ENCODE assay signal across 21 cellular contexts in the genomic region with DNA sequence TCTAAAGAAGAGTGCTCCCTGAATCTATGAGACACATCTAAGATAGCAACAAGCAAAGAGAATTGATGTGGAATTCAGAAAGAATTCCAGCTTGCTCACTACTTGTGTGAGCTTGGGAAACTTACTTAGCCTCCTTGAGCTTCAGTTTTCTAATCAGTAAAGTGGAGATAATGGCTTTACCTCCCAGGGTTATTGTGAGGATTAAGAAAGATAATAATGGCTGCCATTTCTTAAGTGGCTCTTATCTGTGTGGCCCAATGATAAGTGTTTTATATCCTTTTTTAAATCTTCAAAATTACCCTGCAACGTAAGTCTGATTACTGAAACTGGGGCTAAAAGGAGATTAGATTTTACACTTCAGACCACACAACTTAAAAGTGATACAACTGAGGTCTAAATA.
DNase-seq lines count a peak whose midpoint lies in the region; ATAC-seq and TF ChIP-seq lines count a peak whose summit lies in the region.
"Had no signal": no experiment of that assay in that cellular context is flagged by ENCODE, and none has a peak within 500 bp of the region (broad histone marks: within the 10 kb centered on the region; RNA-seq: fewer than 3 reads in every experiment).

No MANE protein-coding gene starts in this region.

- no peaks in the 10 kb centered on the region for H3K27me3 ChIP-seq in cardiac muscle cell
- H3K27me3 ChIP-seq in endodermal cell (ENCODE audit: control insufficient read depth, insufficient read depth, low read length, poor library complexity, severe bottlenecking), result peaks cover 94% of the 10 kb centered on the region
- no peaks in the 10 kb centered on the region for H3K27me3 ChIP-seq in naive thymus-derived CD4-positive, alpha-beta T cell (ENCODE audit: control insufficient read depth in 2 of 2, insufficient read depth in 2 of 2, low read length in 2 of 2)
- H3K27me3 ChIP-seq: BLaER1 had no signal

- DNase-seq in cardiac muscle cell (ENCODE audit: low read depth in 1 of 2, low spot score in 1 of 2), result no peak
- DNase-seq in cardiac septum (ENCODE audit: low spot score), result no peak
- peak; percentile 54 for DNase-seq in NCI-H524 treated with DMSO at 0.1 percent for 48 hours (lab: John Stamatoyannopoulos, UW)
- DNase-seq in endodermal cell, result no peak
- DNase-seq in naive thymus-derived CD4-positive, alpha-beta T cell, result no peak
- DNase-seq in NCI-H2081 (lab: John Stamatoyannopoulos, UW), result no peak
- DNase-seq: CD4-positive, alpha-beta memory T cell; DMS 273 treated with DMSO at 0.1 percent for 48 hours; DMS53; DND-41; EL; GOT3; H7 had no signal

- ATAC-seq in HG03108 (IDR thresholded peaks at IDR 0.05; ENCODE audit: unreplicated experiment), result no peak
- ATAC-seq in naive thymus-derived CD4-positive, alpha-beta T cell, result no peak
- ATAC-seq: A549, GM12878, HCT116, HepG2 had no signal

- peak overlapping the region; percentile 18 for H3K4me3 Mint-ChIP-seq in endodermal cell
- H3K4me3 Mint-ChIP-seq in naive thymus-derived CD4-positive, alpha-beta T cell, result no peak overlapping the region
- H3K4me3 Mint-ChIP-seq: CD14-positive monocyte; CD4-positive, alpha-beta memory T cell had no signal

- no peak overlapping the region for H3K27ac Mint-ChIP-seq in endodermal cell
- no peak overlapping the region for H3K27ac Mint-ChIP-seq in naive thymus-derived CD4-positive, alpha-beta T cell
- H3K27ac Mint-ChIP-seq: CD14-positive monocyte; CD4-positive, alpha-beta memory T cell had no signal

- TF ChIP-seq CTCF in cardiac muscle cell (IDR thresholded peaks at IDR 0.05; ENCODE audit: low read depth, low read length) (no peak), endodermal cell (conservative IDR thresholded peaks at IDR 0.05) (no peak)

- H3K36me3 ChIP-seq in cardiac muscle cell (no peaks in the 10 kb centered on the region), endodermal cell (ENCODE audit: control insufficient read depth, insufficient read depth, low read length) (no peaks in the 10 kb centered on the region)
- H3K36me3 ChIP-seq in naive thymus-derived CD4-positive, alpha-beta T cell (ENCODE audit: control insufficient read depth in 2 of 3, insufficient read depth in 3 of 3, low read length in 3 of 3), result no peaks in the 10 kb centered on the region
- H3K36me3 ChIP-seq: BLaER1 had no signal

- peak overlapping the region; percentile 7 for H3K27ac ChIP-seq in cardiac muscle cell
- no peak overlapping the region for H3K27ac ChIP-seq in endodermal cell (ENCODE audit: low read depth, low read length)
- no peak overlapping the region for H3K27ac ChIP-seq in naive thymus-derived CD4-positive, alpha-beta T cell (ENCODE audit: low read depth, low read length)
- H3K27ac ChIP-seq: 22Rv1, A549, BLaER1 had no signal

- no peak overlapping the region for H3K9ac ChIP-seq in endodermal cell (ENCODE audit: extremely low read depth, low read length, poor library complexity, severe bottlenecking)
- H3K9ac ChIP-seq: BLaER1 had no signal

- H3K4me1 ChIP-seq in cardiac muscle cell (ENCODE audit: low read depth) (peaks cover 4% of the 10 kb centered on the region), endodermal cell (ENCODE audit: control insufficient read depth, insufficient read depth, low read length) (no peaks in the 10 kb centered on the region)
- no peaks in the 10 kb centered on the region for H3K4me1 ChIP-seq in naive thymus-derived CD4-positive, alpha-beta T cell (ENCODE audit: control insufficient read depth in 2 of 2, insufficient read depth in 2 of 2, low read length in 2 of 2)
- H3K4me1 ChIP-seq: A549, BLaER1 had no signal

- peaks cover 84% of the 10 kb centered on the region for H3K27me3 Mint-ChIP-seq in endodermal cell (ENCODE audit: insufficient read depth)
- no peaks in the 10 kb centered on the region for H3K27me3 Mint-ChIP-seq in naive thymus-derived CD4-positive, alpha-beta T cell
- H3K27me3 Mint-ChIP-seq: CD4-positive, alpha-beta memory T cell had no signal

- intact Hi-C loops in cardiac septum (cut with DNase I), result no loop called here
- intact Hi-C loops in naive thymus-derived CD4-positive, alpha-beta T cell (cut with micrococcal nuclease), result no loop called here

- no peaks in the 10 kb centered on the region for H3K36me3 Mint-ChIP-seq in endodermal cell (ENCODE audit: low read depth)
- H3K36me3 Mint-ChIP-seq in naive thymus-derived CD4-positive, alpha-beta T cell, result no peaks in the 10 kb centered on the region
- H3K36me3 Mint-ChIP-seq: CD14-positive monocyte; CD4-positive, alpha-beta memory T cell had no signal

- H3K9me3 Mint-ChIP-seq in endodermal cell, result no peaks in the 10 kb centered on the region
- peaks cover 0 to 6% (median 0%) of the 10 kb centered on the region in 11 donors for H3K9me3 Mint-ChIP-seq in naive thymus-derived CD4-positive, alpha-beta T cell

- 20 to 29% methylated on average over 1 of the region's 1 CpG for WGBS in endodermal cell (ENCODE audit: insufficient coverage in 1 of 2, insufficient read length in 1 of 2), 2 experiments

- CTCF ChIA-PET in naive thymus-derived CD4-positive, alpha-beta T cell (lab: Charles Lee), result no interaction called here

- H3K4me1 Mint-ChIP-seq in endodermal cell, result peaks cover 14% of the 10 kb centered on the region
- H3K4me1 Mint-ChIP-seq in naive thymus-derived CD4-positive, alpha-beta T cell, result no peaks in the 10 kb centered on the region
- H3K4me1 Mint-ChIP-seq: CD14-positive monocyte; CD4-positive, alpha-beta memory T cell had no signal

- no peak overlapping the region for H3K4me3 ChIP-seq in cardiac muscle cell
- H3K4me3 ChIP-seq in endodermal cell (ENCODE audit: low read length), result no peak overlapping the region
- H3K4me3 ChIP-seq in naive thymus-derived CD4-positive, alpha-beta T cell (ENCODE audit: low read length), result no peak overlapping the region
- H3K4me3 ChIP-seq: A549, BLaER1, GM12878 had no signal

- H3K9me3 ChIP-seq in cardiac muscle cell (ENCODE audit: low read depth), result no peaks in the 10 kb centered on the region
- H3K9me3 ChIP-seq in endodermal cell (ENCODE audit: control insufficient read depth, low read length), result peaks cover 16% of the 10 kb centered on the region
- no peaks in the 10 kb centered on the region for H3K9me3 ChIP-seq in naive thymus-derived CD4-positive, alpha-beta T cell (ENCODE audit: control insufficient read depth in 2 of 3, low read length in 3 of 3)
- H3K9me3 ChIP-seq: A549, BLaER1 had no signal

- POLR2A ChIA-PET in naive thymus-derived CD4-positive, alpha-beta T cell (lab: Charles Lee), result no interaction called here
